8 cellular contexts compared by ENCODE assay signal in genomic region chr19:12163841-12164240, GRCh38. TPM values are rescaled to one million over a fixed set of nuclear protein-coding genes. Genes with fewer than 3 reads are reported as not detected.
A peak's percentile ranks its signal among the peaks of the same experiment; 100 is the strongest.
DNase-seq lines count a peak whose midpoint lies in the region; ATAC-seq lines count a peak whose summit lies in the region.

No MANE protein-coding gene starts in this region.

- H3K27me3 ChIP-seq in iPS DF 6.9 (ENCODE audit: control insufficient read depth, insufficient read depth, low read length) (no peaks in the 10 kb centered on the region), stomach smooth muscle (ENCODE audit: control insufficient read depth in 1 of 2, insufficient read depth in 2 of 2, low read length in 2 of 2) (no peaks in the 10 kb centered on the region)

- H3K27ac ChIP-seq in iPS DF 6.9 (ENCODE audit: low read length) (no peak overlapping the region), stomach smooth muscle (ENCODE audit: low read length) (peak overlapping the region; percentile 92)

- intact Hi-C loops in activated CD4-positive, alpha-beta T cell treated with anti-CD3 and anti-CD28 coated beads for 36 hours (cut with DNase I, micrococcal nuclease), result loop anchor here in 1 of 2 experiments (1.0 to 5.0 kb wide), 5 partner anchors 169 to 573 kb away; partner anchors contain the start of genes GET3, ZNF442, ZNF563 and ZNF799
- intact Hi-C loops in activated CD4-positive, alpha-beta memory T cell treated with anti-CD3 and anti-CD28 coated beads for 36 hours (cut with micrococcal nuclease), result loop anchor here (2.0 kb wide), 2 partner anchors 125 to 169 kb away; partner anchors contain the start of gene ZNF563

- H3K4me3 ChIP-seq in iPS DF 6.9 (ENCODE audit: low read length) (peak overlapping the region; percentile 92; the same call in 1 of the 2 replicates), stomach smooth muscle (ENCODE audit: low read length in 2 of 2) (peak overlapping the region; percentile 80 to 98)

- peak overlapping the region; percentile 99 for H3K27ac Mint-ChIP-seq in activated CD4-positive, alpha-beta T cell treated with anti-CD3 and anti-CD28 coated beads for 36 hours
- peak overlapping the region; percentile 90 for H3K27ac Mint-ChIP-seq in activated CD4-positive, alpha-beta memory T cell treated with anti-CD3 and anti-CD28 coated beads for 36 hours

- peaks cover 22% of the 10 kb centered on the region for H3K36me3 Mint-ChIP-seq in activated CD4-positive, alpha-beta T cell treated with anti-CD3 and anti-CD28 coated beads for 36 hours (ENCODE audit: low read depth)
- H3K36me3 Mint-ChIP-seq in activated CD4-positive, alpha-beta memory T cell treated with anti-CD3 and anti-CD28 coated beads for 36 hours, result peaks cover 5% of the 10 kb centered on the region

- no peaks in the 10 kb centered on the region for H3K27me3 Mint-ChIP-seq in activated CD4-positive, alpha-beta T cell treated with anti-CD3 and anti-CD28 coated beads for 36 hours
- H3K27me3 Mint-ChIP-seq in activated CD4-positive, alpha-beta memory T cell treated with anti-CD3 and anti-CD28 coated beads for 36 hours, result no peaks in the 10 kb centered on the region

- POLR2A ChIA-PET in activated CD4-positive, alpha-beta T cell treated with anti-CD3 and anti-CD28 coated beads for 36 hours (lab: Charles Lee), result interaction anchor here (0.6 to 1.3 kb wide), 3 partner anchors 10 to 280 kb away, joined by 3 to 4 read pairs (median 4); no protein-coding TSS in a partner anchor
- POLR2A ChIA-PET in activated CD4-positive, alpha-beta memory T cell treated with anti-CD3 and anti-CD28 coated beads for 36 hours (lab: Charles Lee), result interaction anchor here (2.8 kb wide), 1 partner anchor 170 kb away, joined by 11 read pairs; the partner anchor contains the start of gene ZNF563

- WGBS in iPS DF 6.9 (ENCODE audit: insufficient coverage, insufficient read length), result no CpG with 5 or more reads among the region's 2 CpGs

- H3K4me1 Mint-ChIP-seq in activated CD4-positive, alpha-beta T cell treated with anti-CD3 and anti-CD28 coated beads for 36 hours, result peaks cover 40% of the 10 kb centered on the region
- H3K4me1 Mint-ChIP-seq in activated CD4-positive, alpha-beta memory T cell treated with anti-CD3 and anti-CD28 coated beads for 36 hours (ENCODE audit: low read depth), result peaks cover 42% of the 10 kb centered on the region

- H3K36me3 ChIP-seq in iPS DF 6.9 (ENCODE audit: control insufficient read depth, insufficient read depth, low read length) (no peaks in the 10 kb centered on the region), stomach smooth muscle (ENCODE audit: control insufficient read depth in 2 of 2, insufficient read depth in 2 of 2, low read length in 2 of 2) (peaks cover 3 to 6% of the 10 kb centered on the region in 2 donors)

- no peaks in the 10 kb centered on the region for H3K9me3 Mint-ChIP-seq in activated CD4-positive, alpha-beta T cell treated with anti-CD3 and anti-CD28 coated beads for 36 hours (ENCODE audit: low read depth)
- no peaks in the 10 kb centered on the region for H3K9me3 Mint-ChIP-seq in activated CD4-positive, alpha-beta memory T cell treated with anti-CD3 and anti-CD28 coated beads for 36 hours

- H3K9ac ChIP-seq in stomach smooth muscle (ENCODE audit: low read length in 2 of 2), result peak overlapping the region; percentile 97 to 99

- ATAC-seq in activated CD4-positive, alpha-beta T cell treated with anti-CD3 and anti-CD28 coated beads for 36 hours, result no peak

- H3K4me1 ChIP-seq in iPS DF 6.9 (ENCODE audit: control insufficient read depth, insufficient read depth, low read length) (no peaks in the 10 kb centered on the region), stomach smooth muscle (ENCODE audit: control insufficient read depth, insufficient read depth, low read length) (peaks cover 6% of the 10 kb centered on the region)

- CTCF ChIA-PET in activated CD4-positive, alpha-beta T cell treated with anti-CD3 and anti-CD28 coated beads for 36 hours (lab: Charles Lee), result interaction anchor here (1.5 kb wide), 1 partner anchor 23 kb away, joined by 3 read pairs; the partner anchor contains the start of gene ZNF20
- CTCF ChIA-PET in activated CD4-positive, alpha-beta memory T cell treated with anti-CD3 and anti-CD28 coated beads for 36 hours (lab: Charles Lee), result interaction anchor here (1.3 to 2.6 kb wide), 3 partner anchors 26 to 104 kb away, joined by 3 to 14 read pairs (median 8); no protein-coding TSS in a partner anchor

- DNase-seq in activated CD4-positive, alpha-beta T cell treated with anti-CD3 and anti-CD28 coated beads for 36 hours, result no peak
- DNase-seq in activated CD4-positive, alpha-beta T cell treated with anti-CD3 and anti-CD28 coated beads for 48 hours, result no peak
- DNase-seq in activated CD4-positive, alpha-beta memory T cell treated with anti-CD3 and anti-CD28 coated beads for 36 hours, result no peak
- DNase-seq in iPS DF 6.9 (ENCODE audit: low read depth, low spot score) (no peak), superior temporal gyrus (ENCODE audit: extremely low spot score) (no peak), NCI-H226 (no peak), mucosa of gallbladder (ENCODE audit: low spot score) (no peak)

- H3K9me3 ChIP-seq in iPS DF 6.9 (ENCODE audit: control insufficient read depth, insufficient read depth, low read length) (no peaks in the 10 kb centered on the region), stomach smooth muscle (ENCODE audit: control insufficient read depth in 2 of 2, low read length in 2 of 2) (no peaks in the 10 kb centered on the region)

- H3K4me3 Mint-ChIP-seq in activated CD4-positive, alpha-beta T cell treated with anti-CD3 and anti-CD28 coated beads for 36 hours, result peak overlapping the region; percentile 98
- peak overlapping the region; percentile 88 for H3K4me3 Mint-ChIP-seq in activated CD4-positive, alpha-beta memory T cell treated with anti-CD3 and anti-CD28 coated beads for 36 hours

RNA-seq across cellular contexts. Expression of gene ZNF136, which starts 0.9 kb away (rescaled TPM):
- 10 to 100 TPM; 11.7 to 12.9 TPM for total RNA-seq in activated CD4-positive, alpha-beta T cell treated with anti-CD3 and anti-CD28 coated beads for 36 hours
- total RNA-seq in activated CD4-positive, alpha-beta memory T cell treated with anti-CD3 and anti-CD28 coated beads for 36 hours, result 10 to 100 TPM in 1 of 2 experiments, 1 to 10 TPM in 1; 9.5 to 12.8 TPM
- total RNA-seq in mucosa of gallbladder, result 8.8 TPM

RNA-seq across cellular contexts. Expression of gene ZNF625, which starts 7.3 kb away (rescaled TPM):
- 1 to 10 TPM; 3.8 to 5.5 TPM for total RNA-seq in activated CD4-positive, alpha-beta T cell treated with anti-CD3 and anti-CD28 coated beads for 36 hours
- 1 to 10 TPM; 2.5 to 3.4 TPM for total RNA-seq in activated CD4-positive, alpha-beta memory T cell treated with anti-CD3 and anti-CD28 coated beads for 36 hours
- total RNA-seq in mucosa of gallbladder, result 5.9 TPM

RNA-seq across cellular contexts. Expression of gene ZNF20, which starts 23.7 kb away (rescaled TPM):
- 1 to 10 TPM; 3.2 to 3.3 TPM for total RNA-seq in activated CD4-positive, alpha-beta T cell treated with anti-CD3 and anti-CD28 coated beads for 36 hours
- 1 to 10 TPM; 1.5 to 2.7 TPM for total RNA-seq in activated CD4-positive, alpha-beta memory T cell treated with anti-CD3 and anti-CD28 coated beads for 36 hours
- total RNA-seq in mucosa of gallbladder, result 3.4 TPM
